ENCODE assay signal across 14 cellular contexts in the genomic region with DNA sequence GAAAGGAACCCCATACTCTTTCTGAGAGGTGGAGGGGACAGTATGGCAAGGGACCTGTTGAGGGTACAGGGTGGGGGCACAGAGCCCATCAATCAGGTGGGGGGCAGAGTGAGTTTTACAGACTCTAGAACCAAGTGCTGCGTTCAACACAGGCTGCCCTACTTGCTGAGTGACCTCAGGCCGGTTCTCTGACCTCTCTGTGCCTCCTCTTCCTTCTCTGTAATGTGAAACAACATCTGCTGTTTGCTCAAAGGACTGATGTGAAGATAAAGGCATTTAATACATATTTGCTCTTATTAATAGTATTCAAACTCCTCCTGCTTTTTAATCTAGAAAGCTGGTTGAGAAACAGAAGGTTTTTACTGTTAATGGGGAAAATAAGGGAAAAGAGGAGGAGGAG. TPM values are rescaled to one million over a fixed set of nuclear protein-coding genes. Genes with fewer than 3 reads are reported as not detected.
"Had no signal": no experiment of that assay in that cellular context is flagged by ENCODE, and none has a peak within 500 bp of the region (broad histone marks: within the 10 kb centered on the region; RNA-seq: fewer than 3 reads in every experiment).

No MANE protein-coding gene starts in this region.

- ATAC-seq: activated naive CD8-positive, alpha-beta T cell treated with anti-CD3 and anti-CD28 coated beads, Interleukin-2, amount 50 U/mL, for 24 hours; heart left ventricle had no signal

- H3K36me3 ChIP-seq: cardiac muscle cell, colonic mucosa, neural progenitor cell, ovary had no signal

- H3K27ac ChIP-seq: ascending aorta, cardiac muscle cell, colonic mucosa, neural progenitor cell, ovary had no signal

- H3K4me3 ChIP-seq: ascending aorta, cardiac muscle cell, colonic mucosa, heart left ventricle, neural progenitor cell, ovary, skin epidermis, transverse colon had no signal

- H3K4me2 ChIP-seq: neural progenitor cell had no signal

- H3K9ac ChIP-seq: neural progenitor cell had no signal

- DNase-seq: activated gamma-delta T cell treated with Interleukin-2 at 50 U/mL for 16 hours; activated naive CD8-positive, alpha-beta T cell treated with anti-CD3 and anti-CD28 coated beads, Interleukin-2, amount 50 U/mL, for 24 hours; activated T-cell treated with anti-CD3 and anti-CD28 coated beads, Interleukin-2, amount 50 U/mL, for 24 hours; colonic mucosa; retina had no signal

- H3K4me1 ChIP-seq: ascending aorta, colonic mucosa, neural progenitor cell had no signal

- H3K9me3 ChIP-seq: ascending aorta, colonic mucosa, heart left ventricle, ovary, transverse colon had no signal

- H3K27me3 ChIP-seq: ascending aorta, cardiac muscle cell, colonic mucosa, heart left ventricle, neural progenitor cell, ovary, transverse colon had no signal

- H2AFZ ChIP-seq: neural progenitor cell had no signal

- FAIRE-seq: frontal cortex, keratinocyte had no signal

RNA-seq across cellular contexts. Expression of a gene that starts 39.5 kb away (rescaled TPM):
- total RNA-seq: cardiac muscle cell had no signal
